In genomic region chr7:71598553-71598952, GRCh38 we compare ENCODE assay signal across 2 cellular contexts.
TF ChIP-seq lines count a peak whose summit lies in the region.

No MANE protein-coding gene starts in this region.

TF ChIP-seq in HepG2, 621 proteins besides CTCF, POLR2A, EP300 and RAD21:
- no peak for TF ChIP-seq AKNA (CRISPR knock-in tag; IDR thresholded peaks at IDR 0.05; ENCODE audit: borderline replicate concordance)
- TF ChIP-seq LCORL (IDR thresholded peaks at IDR 0.05), result 0 out of 2 replicates have a peak, but pooled peaks have one; percentile 30
- TF ChIP-seq LCORL (CRISPR knock-in tag; IDR thresholded peaks at IDR 0.05), result no peak
TF ChIP-seq in HepG2: peak in this region for 1.

TF ChIP-seq in K562, 482 proteins besides CTCF, POLR2A, EP300 and RAD21:
- peak; percentile 49; the same call in 1 of the 2 replicates for TF ChIP-seq NFIX (CRISPR knock-in tag; IDR thresholded peaks at IDR 0.05; ENCODE audit: low read depth)
- TF ChIP-seq HLTF (IDR thresholded peaks at IDR 0.05), result no peak
- TF ChIP-seq NFIC (IDR thresholded peaks at IDR 0.05), result peak; percentile 91
TF ChIP-seq in K562: peak in this region for 2.
